ENCODE assay signal across 8 cellular contexts in genomic region chr19:50333737-50334617, GRCh38. TPM values are rescaled to one million over a fixed set of nuclear protein-coding genes. Genes with fewer than 3 reads are reported as not detected.
DNase-seq lines count a peak whose midpoint lies in the region; ATAC-seq and TF ChIP-seq lines count a peak whose summit lies in the region.

No MANE protein-coding gene starts in this region.

- H3K27me3 ChIP-seq in AG04450 (ENCODE audit: control insufficient read depth, insufficient read depth, low read length) (peaks cover 32% of the 10 kb centered on the region), heart right ventricle (peaks cover 0 to 52% (median 45%) of the 10 kb centered on the region in 7 donors), rectal smooth muscle tissue (ENCODE audit: control insufficient read depth, insufficient read depth, low read length) (peaks cover 11% of the 10 kb centered on the region)

- H3K4me3 ChIP-seq in AG04450 (ENCODE audit: low read depth, low read length) (peak overlapping the region; percentile 61), heart right ventricle (peak overlapping the region; percentile 25 to 57 (median 51)), rectal smooth muscle tissue (ENCODE audit: low read length) (peak overlapping the region; percentile 42)

- H3K27ac ChIP-seq in AG04450 (ENCODE audit: low read depth, low read length), result no peak overlapping the region
- H3K27ac ChIP-seq in RWPE1, result peak overlapping the region; percentile 43
- H3K27ac ChIP-seq in heart right ventricle, result peak overlapping the region in 9 of 10 donors; percentile 63 to 86 (median 74)
- no peak overlapping the region for H3K27ac ChIP-seq in rectal smooth muscle tissue (ENCODE audit: low read depth, low read length)

- H3K4me1 ChIP-seq in heart right ventricle, result peaks cover 0 to 41% (median 19%) of the 10 kb centered on the region in 9 donors
- H3K4me1 ChIP-seq in rectal smooth muscle tissue (ENCODE audit: control insufficient read depth, insufficient read depth, low read length), result no peaks in the 10 kb centered on the region

- CTCF ChIA-PET in AG04450 (lab: Charles Lee), result no interaction called here
- CTCF ChIA-PET in RWPE1 (lab: Yijun Ruan, JAX), result interaction anchor here (0.5 kb wide), 1 partner anchor 70 kb away, joined by 3 read pairs; no protein-coding TSS in a partner anchor

- H3K9ac ChIP-seq in rectal smooth muscle tissue (ENCODE audit: low read length), result no peak overlapping the region

- WGBS in heart right ventricle, 2 donors, result 12% methylated on average over 54 of the region's 54 CpGs

- intact Hi-C loops in heart right ventricle (cut with DNase I), result no loop called here

- DNase-seq in AG04450 (ENCODE audit: low read depth, low spot score) (peak; percentile 7), RWPE1 (ENCODE audit: low spot score) (peak; percentile 99), heart right ventricle (peak; percentile 63 to 84), A172 (ENCODE audit: low spot score) (no peak)
- peak; percentile 81 for DNase-seq in activated naive CD4-positive, alpha-beta T cell treated with anti-CD3 and anti-CD28 coated beads, Interleukin-2, amount 50 U/mL, for 16 hours

- ATAC-seq in GM18867 (IDR thresholded peaks at IDR 0.05; ENCODE audit: unreplicated experiment) (peak; percentile 22), HG03196 (IDR thresholded peaks at IDR 0.05; ENCODE audit: unreplicated experiment) (peak; percentile 19), heart right ventricle (peak; percentile 23 to 49 (median 30))

- TF ChIP-seq CTCF in AG04450 (IDR thresholded peaks at IDR 0.05; ENCODE audit: low read depth, low read length) (no peak), RWPE1 (conservative IDR thresholded peaks at IDR 0.05; ENCODE audit: low read depth) (no peak), heart right ventricle (IDR thresholded peaks at IDR 0.05) (no peak)

- no peaks in the 10 kb centered on the region for H3K36me3 ChIP-seq in heart right ventricle
- no peaks in the 10 kb centered on the region for H3K36me3 ChIP-seq in rectal smooth muscle tissue (ENCODE audit: control insufficient read depth, insufficient read depth, low read length)

- peaks cover 27% of the 10 kb centered on the region for H3K9me3 ChIP-seq in AG04450 (ENCODE audit: control insufficient read depth, insufficient read depth, low read length)
- no peaks in the 10 kb centered on the region for H3K9me3 ChIP-seq in heart right ventricle

- POLR2A ChIA-PET in AG04450 (lab: Yijun Ruan, JAX) (no interaction called here), RWPE1 (lab: Yijun Ruan, JAX; ENCODE audit: low non-redundant PET) (no interaction called here)

RNA-seq across cellular contexts. Expression of gene KCNC3, which starts 4.8 kb away (rescaled TPM):
- polyA plus RNA-seq in AG04450 (2011; rRNA removed) (not detected in 2 replicates), heart right ventricle (1 to 10 TPM in 1 of 2 donors, under 1 TPM in 1; 0.88 to 1.1 TPM)
- polyA minus RNA-seq in AG04450 (2011; rRNA and poly(A)+ RNA removed), result not detected in 2 replicates
- 1 to 10 TPM; 1.4 to 4.0 (median 2.4) TPM for total RNA-seq in heart right ventricle
- total RNA-seq in A172 (2014; rRNA removed; shearing (Covaris generic)), result 0.22 TPM in 1 of 2 replicates, not detected in the other

RNA-seq across cellular contexts. Expression of gene NAPSA, which starts 31.5 kb away (rescaled TPM):
- polyA plus RNA-seq in AG04450 (2011; rRNA removed), result 0.10 and 0.16 TPM in 2 replicates
- polyA minus RNA-seq in AG04450 (2011; rRNA and poly(A)+ RNA removed), result 0.09 and 0.64 TPM in 2 replicates
- under 1 TPM in 2 of 10 donors, not detected in 8; 0.22 to 0.56 TPM for total RNA-seq in heart right ventricle
- polyA plus RNA-seq in heart right ventricle, result 1 to 10 TPM in 1 of 2 donors, under 1 TPM in 1; 0.25 to 1.1 TPM
- total RNA-seq in A172 (2014; rRNA removed; shearing (Covaris generic)), result 0.07 and 0.16 TPM in 2 replicates

RNA-seq across cellular contexts. Expression of gene NR1H2, which starts 42.3 kb away (rescaled TPM):
- polyA plus RNA-seq in AG04450 (2011; rRNA removed) (23.7 and 32.5 TPM in 2 replicates), heart right ventricle (100 to 1,000 TPM in 1 of 2 donors, 10 to 100 TPM in 1; 90.7 to 125 TPM)
- 20.1 and 26.9 TPM in 2 replicates for polyA minus RNA-seq in AG04450 (2011; rRNA and poly(A)+ RNA removed)
- 10 to 100 TPM; 64.0 to 96.7 (median 69.8) TPM for total RNA-seq in heart right ventricle
- 96.8 and 97.3 TPM in 2 replicates for total RNA-seq in A172 (2014; rRNA removed; shearing (Covaris generic))

RNA-seq across cellular contexts. Expression of gene POLD1, which starts 50.2 kb away (rescaled TPM):
- polyA plus RNA-seq in AG04450 (2011; rRNA removed) (5.1 and 6.2 TPM in 2 replicates), heart right ventricle (10 to 100 TPM; 14.2 to 28.3 TPM)
- polyA minus RNA-seq in AG04450 (2011; rRNA and poly(A)+ RNA removed), result 9.1 and 14.7 TPM in 2 replicates
- total RNA-seq in heart right ventricle, result 10 to 100 TPM in 6 of 10 donors, 1 to 10 TPM in 4; 4.2 to 15.0 (median 10.7) TPM
- total RNA-seq in A172 (2014; rRNA removed; shearing (Covaris generic)), result 57.5 and 79.9 TPM in 2 replicates

Comparison
In these comparisons a context has a peak if more than half of its experiments do, and no peak if none do; other contexts are left out.
1. H3K27ac ChIP-seq: peak in RWPE1 (single experiment) and heart right ventricle (9 of 10); none in AG04450 (single experiment) and rectal smooth muscle tissue (single experiment).
2. Peak in every context shown above with its lines, with median percentiles within 50 percentile points of each other: H3K4me3 ChIP-seq and ATAC-seq.